In genomic region chr11:63554901-63555218, GRCh38 we compare ENCODE assay signal across 22 cellular contexts. TPM values are rescaled to one million over a fixed set of nuclear protein-coding genes. Genes with fewer than 3 reads are reported as not detected.
DNase-seq lines count a peak whose midpoint lies in the region; ATAC-seq and TF ChIP-seq lines count a peak whose summit lies in the region.
"Had no signal": no experiment of that assay in that cellular context is flagged by ENCODE, and none has a peak within 500 bp of the region (broad histone marks: within the 10 kb centered on the region; RNA-seq: fewer than 3 reads in every experiment).

No MANE protein-coding gene starts in this region.

- no peaks in the 10 kb centered on the region for H3K9me3 ChIP-seq in BLaER1
- H3K9me3 ChIP-seq in Peyer's patch = no peaks in the 10 kb centered on the region
- H3K9me3 ChIP-seq: adrenal gland, esophagus muscularis mucosa had no signal

- H3K27ac Mint-ChIP-seq in activated B cell treated with CpG ODN at 0.5 μM for 24 hours = no peak overlapping the region
- H3K27ac Mint-ChIP-seq in naive thymus-derived CD8-positive, alpha-beta T cell = peak overlapping the region; percentile 91 to 100 (median 97)

- DNase-seq in NCI-H524 (lab: John Stamatoyannopoulos, UW) (peak; percentile 22 to 70), NCI-H524 treated with DMSO at 0.1 percent for 48 hours (lab: John Stamatoyannopoulos, UW) (no peak), activated B cell treated with CpG ODN at 0.5 μM for 24 hours (peak; percentile 2), NCI-H146 treated with DMSO at 0.1 percent for 48 hours (lab: John Stamatoyannopoulos, UW; ENCODE audit: unreplicated experiment) (no peak), D341Med (ENCODE audit: low spot score) (no peak), Peyer's patch (no peak)
- no peak for DNase-seq in naive thymus-derived CD8-positive, alpha-beta T cell
- DNase-seq: activated CD4-positive, alpha-beta T cell treated with anti-CD3 and anti-CD28 coated beads for 48 hours; activated T-cell treated with anti-CD3 and anti-CD28 coated beads, Interleukin-2, amount 50 U/mL, for 48 hours; C1 segment of cervical spinal cord; NCI-H1436; NCI-H2227 treated with DMSO at 0.1 percent for 48 hours; stimulated activated CD4-positive, alpha-beta T cell treated with anti-CD3 and anti-CD28 coated beads, Interleukin-2, amount 100 ng/mL, for 48 hours had no signal

- H3K27ac ChIP-seq in BLaER1 (0 out of 2 replicates have a peak overlapping the region, but pooled peaks have one; percentile 56), Peyer's patch (no peak overlapping the region)
- H3K27ac ChIP-seq: adrenal gland, esophagus muscularis mucosa had no signal

- CTCF ChIA-PET in activated B cell treated with CpG ODN at 0.5 μM for 24 hours (lab: Charles Lee) = no interaction called here

- no peak overlapping the region for H3K4me3 Mint-ChIP-seq in activated B cell treated with CpG ODN at 0.5 μM for 24 hours
- H3K4me3 Mint-ChIP-seq in naive thymus-derived CD8-positive, alpha-beta T cell = peak overlapping the region in 8 of 10 donors; percentile 9 to 95 (median 86)

- no peaks in the 10 kb centered on the region for H3K36me3 ChIP-seq in BLaER1
- peaks cover 0 to 5% (median 0%) of the 10 kb centered on the region in 3 donors for H3K36me3 ChIP-seq in Peyer's patch
- H3K36me3 ChIP-seq: adrenal gland, esophagus muscularis mucosa had no signal

- no peaks in the 10 kb centered on the region for H4K20me1 ChIP-seq in BLaER1

- no peak overlapping the region for H3K4me3 ChIP-seq in BLaER1
- H3K4me3 ChIP-seq in Peyer's patch = no peak overlapping the region
- H3K4me3 ChIP-seq: adrenal gland, esophagus muscularis mucosa had no signal

- H3K27me3 Mint-ChIP-seq in activated B cell treated with CpG ODN at 0.5 μM for 24 hours = peaks cover 5% of the 10 kb centered on the region
- H3K27me3 Mint-ChIP-seq in naive thymus-derived CD8-positive, alpha-beta T cell = no peaks in the 10 kb centered on the region

- H3K4me2 ChIP-seq in BLaER1 = peak overlapping the region; percentile 75; the same call in 1 of the 2 replicates

- POLR2A ChIA-PET in activated B cell treated with CpG ODN at 0.5 μM for 24 hours (lab: Charles Lee) = no interaction called here
- POLR2A ChIA-PET in naive thymus-derived CD8-positive, alpha-beta T cell (lab: Charles Lee) = interaction anchor here (0.6 to 7.4 kb wide), 5 partner anchors 8 to 22 kb away, joined by 3 to 226 read pairs (median 55); partner anchors contain the start of genes PLAAT2 and PLAAT4

- peaks cover 31% of the 10 kb centered on the region for H3K4me1 Mint-ChIP-seq in activated B cell treated with CpG ODN at 0.5 μM for 24 hours
- H3K4me1 Mint-ChIP-seq in naive thymus-derived CD8-positive, alpha-beta T cell = peaks cover 43 to 90% (median 74%) of the 10 kb centered on the region in 4 donors

- H3K36me3 Mint-ChIP-seq in activated B cell treated with CpG ODN at 0.5 μM for 24 hours (ENCODE audit: low read depth) = no peaks in the 10 kb centered on the region
- H3K36me3 Mint-ChIP-seq in naive thymus-derived CD8-positive, alpha-beta T cell = no peaks in the 10 kb centered on the region

- intact Hi-C loops in activated B cell treated with CpG ODN at 0.5 μM for 24 hours (cut with micrococcal nuclease) = loop anchor here (10.0 kb wide), 1 partner anchor 70 kb away; no protein-coding TSS in a partner anchor

- TF ChIP-seq POLR2A in Peyer's patch (IDR thresholded peaks at IDR 0.05) = no peak

- H3K27me3 ChIP-seq in BLaER1 (no peaks in the 10 kb centered on the region), Peyer's patch (no peaks in the 10 kb centered on the region)
- H3K27me3 ChIP-seq: adrenal gland, esophagus muscularis mucosa had no signal

- TF ChIP-seq CTCF in activated B cell treated with CpG ODN at 0.5 μM for 24 hours (IDR thresholded peaks at IDR 0.05) (no peak), Peyer's patch (IDR thresholded peaks at IDR 0.05) (no peak)

- ATAC-seq in activated B cell treated with CpG ODN at 0.5 μM for 24 hours (ENCODE audit: low read depth) = no peak
- no peak for ATAC-seq in naive thymus-derived CD8-positive, alpha-beta T cell
- ATAC-seq: SK-N-SH treated with all-trans-retinoic acid at 6 μM for 48 hours had no signal

- H3K4me1 ChIP-seq in BLaER1 = peaks cover 29% of the 10 kb centered on the region
- H3K4me1 ChIP-seq in Peyer's patch = peaks cover 0 to 5% (median 2%) of the 10 kb centered on the region in 4 donors
- H3K4me1 ChIP-seq: adrenal gland, esophagus muscularis mucosa had no signal

- no peaks in the 10 kb centered on the region for H3K9me3 Mint-ChIP-seq in activated B cell treated with CpG ODN at 0.5 μM for 24 hours
- no peaks in the 10 kb centered on the region for H3K9me3 Mint-ChIP-seq in naive thymus-derived CD8-positive, alpha-beta T cell

- H3K9ac ChIP-seq in BLaER1 = no peak overlapping the region

RNA-seq across cellular contexts. Expression of gene PLAAT2, which starts 8.3 kb away (rescaled TPM):
- total RNA-seq in activated B cell treated with CpG ODN at 0.5 μM for 24 hours = not detected in 2 replicates
- total RNA-seq in naive thymus-derived CD8-positive, alpha-beta T cell = not detected
- under 1 TPM; 0.39 to 0.69 (median 0.49) TPM for polyA plus RNA-seq in naive thymus-derived CD8-positive, alpha-beta T cell
- 100 to 1,000 TPM in 1 of 4 donors, 10 to 100 TPM in 3; 13.2 to 144 (median 68.7) TPM for total RNA-seq in Peyer's patch
- total RNA-seq: adrenal gland, esophagus muscularis mucosa, liver, skeletal muscle tissue had no signal

RNA-seq across cellular contexts. Expression of gene PLAAT4, which starts 18.3 kb away (rescaled TPM):
- total RNA-seq in activated B cell treated with CpG ODN at 0.5 μM for 24 hours = 3.9 and 4.7 TPM in 2 replicates
- 10 to 100 TPM; 97.8 to 99.8 TPM for total RNA-seq in naive thymus-derived CD8-positive, alpha-beta T cell
- 100 to 1,000 TPM; 460 to 532 (median 464) TPM for polyA plus RNA-seq in naive thymus-derived CD8-positive, alpha-beta T cell
- total RNA-seq in Peyer's patch = 100 to 1,000 TPM in 2 of 4 donors, 10 to 100 TPM in 2; 54.5 to 179 (median 93.4) TPM

RNA-seq across cellular contexts. Expression of gene LGALS12, which starts 49.0 kb away (rescaled TPM):
- not detected in 2 replicates for total RNA-seq in activated B cell treated with CpG ODN at 0.5 μM for 24 hours
- not detected for total RNA-seq in naive thymus-derived CD8-positive, alpha-beta T cell
- not detected for polyA plus RNA-seq in naive thymus-derived CD8-positive, alpha-beta T cell
- under 1 TPM in 1 of 4 donors, not detected in 3; 0.53 TPM for total RNA-seq in Peyer's patch
- total RNA-seq: A172, esophagus muscularis mucosa, M059J, temporal lobe had no signal

RNA-seq across cellular contexts. Expression of gene PLAAT3, which starts 59.4 kb away (rescaled TPM):
- total RNA-seq in activated B cell treated with CpG ODN at 0.5 μM for 24 hours (0.82 and 1.2 TPM in 2 replicates), Peyer's patch (10 to 100 TPM in 3 of 4 donors, 1 to 10 TPM in 1; 6.8 to 20.1 (median 18.4) TPM)
- total RNA-seq in naive thymus-derived CD8-positive, alpha-beta T cell = 1 to 10 TPM; 1.7 to 3.3 TPM
- polyA plus RNA-seq in naive thymus-derived CD8-positive, alpha-beta T cell = 10 to 100 TPM in 1 of 3 donors, 1 to 10 TPM in 2; 7.6 to 28.7 (median 8.6) TPM

Comparison
In these comparisons a context has a peak if more than half of its experiments do, and no peak if none do; other contexts are left out.
1. DNase-seq: peak in NCI-H524 (2 of 2) and activated B cell treated with CpG ODN at 0.5 μM for 24 hours (single experiment); none in NCI-H524 treated with DMSO at 0.1 percent for 48 hours (single experiment), naive thymus-derived CD8-positive, alpha-beta T cell (0 of 10), NCI-H146 treated with DMSO at 0.1 percent for 48 hours (single experiment), D341Med (single experiment) and Peyer's patch (0 of 3).
2. RNA of gene PLAAT2, which starts 8.3 kb away (total RNA-seq): 13.2 to 144 TPM in Peyer's patch; not detected in naive thymus-derived CD8-positive, alpha-beta T cell and not detected in activated B cell treated with CpG ODN at 0.5 μM for 24 hours; every median in the first group is over 10 times any median in the second.